13 cellular contexts compared by ENCODE assay signal in genomic region chr2:36578343-36579296, GRCh38. TPM values are rescaled to one million over a fixed set of nuclear protein-coding genes. Genes with fewer than 3 reads are reported as not detected.
DNase-seq lines count a peak whose midpoint lies in the region; ATAC-seq and TF ChIP-seq lines count a peak whose summit lies in the region.
"Had no signal": no experiment of that assay in that cellular context is flagged by ENCODE, and none has a peak within 500 bp of the region (broad histone marks: within the 10 kb centered on the region; RNA-seq: fewer than 3 reads in every experiment).

No MANE protein-coding gene starts in this region.

- H3K27ac Mint-ChIP-seq in progenitor cell of endocrine pancreas (peak overlapping the region; percentile 81), GM23338 (no peak overlapping the region)

- peaks cover 25 to 53% of the 10 kb centered on the region in 2 experiments for H3K79me1 ChIP-seq in IMR-90 (ENCODE audit: low read depth in 1 of 2, low read length in 2 of 2)

- no peaks in the 10 kb centered on the region; the same call in 1 of the 2 replicates for H3K9me1 ChIP-seq in IMR-90 (ENCODE audit: insufficient read depth, low read length)

- TF ChIP-seq POLR2A in IMR-90 (IDR thresholded peaks at IDR 0.05; ENCODE audit: low read depth, low read length) = no peak
- no peak for TF ChIP-seq POLR2A in breast epithelium (IDR thresholded peaks at IDR 0.05)

- H2BK120ac ChIP-seq in IMR-90 (ENCODE audit: low read depth, low read length) = no peak overlapping the region

- H3K4ac ChIP-seq in IMR-90 (ENCODE audit: low read depth, low read length) = no peak overlapping the region

- no peak for TF ChIP-seq RAD21 in IMR-90 (IDR thresholded peaks at IDR 0.05; ENCODE audit: low read length)

- intact Hi-C loops in IMR-90 (cut with micrococcal nuclease) (no loop called here), breast epithelium (cut with DNase I; ENCODE audit: low total_unique reads) (no loop called here)

- peaks cover 40% of the 10 kb centered on the region for H3K36me3 ChIP-seq in IMR-90 (ENCODE audit: control insufficient read depth, insufficient read depth, low read length)
- no peaks in the 10 kb centered on the region for H3K36me3 ChIP-seq in breast epithelium
- H3K36me3 ChIP-seq in HAP-1 (replicated peaks) = peaks cover 58% of the 10 kb centered on the region
- H3K36me3 ChIP-seq in GM23338 (ENCODE audit: insufficient read depth) = peaks cover 43% of the 10 kb centered on the region

- peak overlapping the region; percentile 11 for H2BK5ac ChIP-seq in IMR-90 (ENCODE audit: low read depth, low read length, poor library complexity, severe bottlenecking)

- no peaks in the 10 kb centered on the region for H3K27me3 ChIP-seq in IMR-90 (ENCODE audit: control insufficient read depth, insufficient read depth, low read length)
- no peaks in the 10 kb centered on the region for H3K27me3 ChIP-seq in breast epithelium
- H3K27me3 ChIP-seq in HAP-1 (ENCODE audit: low read depth) = no peaks in the 10 kb centered on the region
- no peaks in the 10 kb centered on the region for H3K27me3 ChIP-seq in GM23338 (ENCODE audit: insufficient read depth)

- H3K4me1 Mint-ChIP-seq in progenitor cell of endocrine pancreas (ENCODE audit: low read depth) = peaks cover 11% of the 10 kb centered on the region
- H3K4me1 Mint-ChIP-seq in GM23338 = 0 out of 3 replicates have a peak, but pooled peaks cover 2% of the 10 kb centered on the region

- no TSS peak for BruUV-seq in IMR-90 (replicated peaks; lab: Mats Ljungman, UMichigan)

- no peaks in the 10 kb centered on the region for H3F3A ChIP-seq in GM23338 (replicated peaks; ENCODE audit: low read depth)

- H4K91ac ChIP-seq in IMR-90 (ENCODE audit: insufficient read depth, low read depth, low read length) = no peak overlapping the region

- H3K27me3 Mint-ChIP-seq in progenitor cell of endocrine pancreas (no peaks in the 10 kb centered on the region), GM23338 (ENCODE audit: insufficient read depth, low read depth, poor library complexity) (no peaks in the 10 kb centered on the region)

- CTCF ChIA-PET in IMR-90 (lab: Yijun Ruan, JAX) = no interaction called here

- H3K18ac ChIP-seq in IMR-90 (ENCODE audit: low read depth, low read length) = no peak overlapping the region

- DNase-seq in activated CD4-positive, CD25-positive, alpha-beta regulatory T cell (lab: John Stamatoyannopoulos, UW) = no peak
- DNase-seq in IMR-90 = no peak
- no peak for DNase-seq in breast epithelium (ENCODE audit: low spot score in 2 of 2)
- no peak for DNase-seq in progenitor cell of endocrine pancreas (ENCODE audit: low spot score, unreplicated experiment)
- DNase-seq in HAP-1 (ENCODE audit: low spot score in 2 of 2) = no peak
- no peak for DNase-seq in GM23338 (ENCODE audit: low spot score)
- DNase-seq in nucleus accumbens (lab: John Stamatoyannopoulos, UW) = no peak
- DNase-seq: anterior cingulate cortex; DMS79; effector memory CD4-positive, alpha-beta T cell; KG1 had no signal

- dilution Hi-C loops in IMR-90 (cut with HindIII; ENCODE audit: low sequenced_read_pairs, unreplicated experiment) = no loop called here

- H3K4me3 ChIP-seq in IMR-90 (ENCODE audit: insufficient read depth, low read depth, low read length) = no peak overlapping the region
- H3K4me3 ChIP-seq in breast epithelium = peak overlapping the region in 1 of 3 donors; percentile 6
- H3K4me3 ChIP-seq in HAP-1 = no peak overlapping the region
- no peak overlapping the region for H3K4me3 ChIP-seq in GM23338

- no peak overlapping the region for H2AK9ac ChIP-seq in IMR-90 (replicated peaks; ENCODE audit: low read depth, low read length, poor library complexity)

- no peak overlapping the region for H2BK15ac ChIP-seq in IMR-90 (ENCODE audit: low read depth, low read length)

- ATAC-seq in activated CD4-positive, CD25-positive, alpha-beta regulatory T cell treated with anti-CD3 and anti-CD28 coated beads, Interleukin-2, amount 50 U/mL, for 24 hours = peak; percentile 72 to 78
- no peak for ATAC-seq in IMR-90 (ENCODE audit: low read depth)
- no peak for ATAC-seq in GM23338
- ATAC-seq: HCT116 had no signal

- no peaks in the 10 kb centered on the region for H3K9me3 Mint-ChIP-seq in progenitor cell of endocrine pancreas (ENCODE audit: low read depth)
- H3K9me3 Mint-ChIP-seq in GM23338 = no peaks in the 10 kb centered on the region

- H2AFZ ChIP-seq in IMR-90 (replicated peaks; ENCODE audit: low read length, poor library complexity) (no peak overlapping the region), GM23338 (no peak overlapping the region)

- H3K23ac ChIP-seq in IMR-90 (ENCODE audit: low read depth, low read length) = no peak overlapping the region

- 0 out of 2 replicates have a peak overlapping the region, but pooled peaks have one; percentile 18 for H2AK5ac ChIP-seq in IMR-90 (ENCODE audit: low read depth, low read length)

- H3K36me3 Mint-ChIP-seq in progenitor cell of endocrine pancreas (ENCODE audit: insufficient read depth) = peaks cover 47% of the 10 kb centered on the region
- H3K36me3 Mint-ChIP-seq in GM23338 (ENCODE audit: low read depth) = peaks cover 47% of the 10 kb centered on the region

- POLR2A ChIA-PET in IMR-90 (lab: Charles Lee; ENCODE audit: unreplicated experiment) = no interaction called here

- no peak overlapping the region for H3K4me2 ChIP-seq in IMR-90 (ENCODE audit: low read depth, low read length)
- H3K4me2 ChIP-seq in GM23338 = no peak overlapping the region

- H2BK20ac ChIP-seq in IMR-90 (ENCODE audit: low read depth, low read length) = no peak overlapping the region

- H3K9ac ChIP-seq in IMR-90 (ENCODE audit: low read depth, low read length) = no peak overlapping the region

- TF ChIP-seq CTCF in IMR-90 (conservative IDR thresholded peaks at IDR 0.05; ENCODE audit: low read depth, low read length) (no peak), breast epithelium (IDR thresholded peaks at IDR 0.05) (no peak), progenitor cell of endocrine pancreas (IDR thresholded peaks at IDR 0.05; ENCODE audit: unreplicated experiment) (no peak), GM23338 (conservative IDR thresholded peaks at IDR 0.05; ENCODE audit: low read depth in 2 of 2) (no peak)

- no peak overlapping the region for H4K5ac ChIP-seq in IMR-90 (ENCODE audit: low read depth, low read length)

- H3K9me3 ChIP-seq in IMR-90 (ENCODE audit: control insufficient read depth, insufficient read depth, low read length) = no peaks in the 10 kb centered on the region
- H3K9me3 ChIP-seq in breast epithelium = no peaks in the 10 kb centered on the region
- no peaks in the 10 kb centered on the region for H3K9me3 ChIP-seq in HAP-1

- H3K79me2 ChIP-seq in GM23338 (replicated peaks; ENCODE audit: insufficient read depth) = no peaks in the 10 kb centered on the region

- H3K4me1 ChIP-seq in IMR-90 (ENCODE audit: control insufficient read depth, insufficient read depth, low read length) (no peaks in the 10 kb centered on the region), breast epithelium (no peaks in the 10 kb centered on the region), HAP-1 (peaks cover 29% of the 10 kb centered on the region), GM23338 (ENCODE audit: insufficient read depth) (0 out of 2 replicates have a peak, but pooled peaks cover under 1% of the 10 kb centered on the region)

- H4K20me1 ChIP-seq in IMR-90 (ENCODE audit: insufficient read depth, low read length) = no peaks in the 10 kb centered on the region
- peaks cover 3% of the 10 kb centered on the region; the same call in 1 of the 2 replicates for H4K20me1 ChIP-seq in GM23338 (replicated peaks; ENCODE audit: insufficient read depth)

- no peak overlapping the region for H3K14ac ChIP-seq in IMR-90 (replicated peaks; ENCODE audit: low read depth, low read length)

- H3K9me2 ChIP-seq in GM23338 (ENCODE audit: insufficient read depth) = no peaks in the 10 kb centered on the region

- H3K27ac ChIP-seq in IMR-90 (ENCODE audit: insufficient read depth, low read length) (no peak overlapping the region), breast epithelium (peak overlapping the region; percentile 62 to 69), GM23338 (ENCODE audit: low read depth) (no peak overlapping the region)

- WGBS in IMR-90 (ENCODE audit: extremely low coverage in 2 of 2, insufficient read length in 1 of 2), 2 experiments = 100% methylated on average over 3 of the region's 10 CpGs; no CpG with 5 or more reads in 1 of the 2 experiments

- in situ Hi-C loops in IMR-90 (cut with MboI; ENCODE audit: low sequenced_read_pairs) (no loop called here), HAP-1 (cut with MboI; ENCODE audit: low sequenced_read_pairs) (no loop called here)

- no peak overlapping the region for H3K56ac ChIP-seq in IMR-90 (ENCODE audit: extremely low read depth, insufficient read depth, low read length)

- H4K8ac ChIP-seq in IMR-90 (ENCODE audit: low read depth in 2 of 2, low read length in 2 of 2) = no peak overlapping the region

- H3K4me3 Mint-ChIP-seq in progenitor cell of endocrine pancreas (ENCODE audit: low read depth) (no peak overlapping the region), GM23338 (no peak overlapping the region)

TF ChIP-seq in IMR-90, 13 proteins besides CTCF, POLR2A, EP300 and RAD21 (continues in another document):
- TF ChIP-seq NFE2L2 (IDR thresholded peaks at IDR 0.05; ENCODE audit: low read depth, low read length) (no peak), USF2 (IDR thresholded peaks at IDR 0.05; ENCODE audit: low read depth, low read length) (no peak)

TF ChIP-seq in GM23338, 12 proteins besides CTCF, POLR2A, EP300 and RAD21 (continues in another document):
- TF ChIP-seq ZNF114 (CRISPR knock-in tag; IDR thresholded peaks at IDR 0.05) (no peak), CREB1 (CRISPR knock-in tag; IDR thresholded peaks at IDR 0.05; ENCODE audit: low read depth) (no peak)

RNA-seq across cellular contexts. Expression of gene FEZ2, which starts 19.3 kb away (rescaled TPM):
- 19.4 and 43.3 TPM in 2 replicates for total RNA-seq in IMR-90 (2012; rRNA removed)
- polyA plus RNA-seq in IMR-90 (2012; rRNA removed) = 31.6 and 32.4 TPM in 2 replicates
- polyA plus RNA-seq in IMR-90 (2012; cell fraction: cytosol; rRNA removed) = 5.2 and 11.4 TPM in 2 replicates
- polyA plus RNA-seq in IMR-90 (2012; cell fraction: nucleus; rRNA removed; ENCODE audit: low replicate concordance) = 1.9 and 13.6 TPM in 2 replicates
- total RNA-seq in breast epithelium = 10 to 100 TPM; 48.5 to 63.8 (median 49.0) TPM
- total RNA-seq in progenitor cell of endocrine pancreas = 28.7 and 36.1 TPM in 2 replicates
- 25.9 and 28.0 TPM in 2 replicates for total RNA-seq in GM23338 (2014; rRNA removed; shearing (Covaris generic))
- polyA plus RNA-seq in GM23338 (2016; fragmentation: Nextera tagmentation; extraction: Ambion mirVana) = 32.9 and 35.9 TPM in 2 replicates

Comparison
In these comparisons a context has a peak if more than half of its experiments do, and no peak if none do; other contexts are left out.
1. ATAC-seq: peak in activated CD4-positive, CD25-positive, alpha-beta regulatory T cell treated with anti-CD3 and anti-CD28 coated beads, Interleukin-2, amount 50 U/mL, for 24 hours (2 of 2); none in IMR-90 (single experiment) and GM23338 (single experiment).
2. H3K27ac ChIP-seq: peak in breast epithelium (2 of 2); none in IMR-90 (single experiment) and GM23338 (single experiment).